In genomic region chr5:157511656-157512644, GRCh38 we compare ENCODE assay signal across 8 cellular contexts. TPM values are rescaled to one million over a fixed set of nuclear protein-coding genes. Genes with fewer than 3 reads are reported as not detected.
DNase-seq lines count a peak whose midpoint lies in the region; ATAC-seq and TF ChIP-seq lines count a peak whose summit lies in the region.

No MANE protein-coding gene starts in this region.

- peak overlapping the region in 3 of 5 experiments; percentile 64 to 82 (median 69) for H3K27ac Mint-ChIP-seq in brain

- ATAC-seq in GM18873 (IDR thresholded peaks at IDR 0.05; ENCODE audit: low FRiP score, unreplicated experiment) (no peak), HG02798 (IDR thresholded peaks at IDR 0.05; ENCODE audit: poor library complexity, unreplicated experiment) (no peak)

- no peak for TF ChIP-seq CTCF in brain (conservative IDR thresholded peaks at IDR 0.05)

- H3K27me3 Mint-ChIP-seq in brain: peaks cover 3% of the 10 kb centered on the region

- peaks cover 59% of the 10 kb centered on the region for H3K4me1 Mint-ChIP-seq in brain

- peaks cover 58% of the 10 kb centered on the region for H3K36me3 Mint-ChIP-seq in brain

- no peaks in the 10 kb centered on the region for H3K9me3 Mint-ChIP-seq in brain

- no peak overlapping the region for H3K4me3 Mint-ChIP-seq in brain

- DNase-seq in COLO829 (ENCODE audit: low spot score) (peak; percentile 86), NCI-H69 (lab: John Stamatoyannopoulos, UW) (peak; percentile 13), iris pigment epithelial cell (ENCODE audit: low read depth) (peak; percentile 99), SKM-1 (lab: John Stamatoyannopoulos, UW; ENCODE audit: unreplicated experiment) (no peak)
- DNase-seq in stimulated activated CD4-positive, alpha-beta T cell treated with anti-CD3 and anti-CD28 coated beads, Interleukin-12 subunit alpha, Interleukin-12 subunit beta, amount 100 ng/mL, for 4 hours: peak; percentile 9

RNA-seq across cellular contexts. Expression of gene NIPAL4, which starts 51.9 kb away (rescaled TPM):
- polyA plus RNA-seq in brain (ENCODE audit: insufficient read depth, low read depth, low replicate concordance): 4.3 TPM
